Comparison of ENCODE assay signal across 1 cellular context in the genomic region with DNA sequence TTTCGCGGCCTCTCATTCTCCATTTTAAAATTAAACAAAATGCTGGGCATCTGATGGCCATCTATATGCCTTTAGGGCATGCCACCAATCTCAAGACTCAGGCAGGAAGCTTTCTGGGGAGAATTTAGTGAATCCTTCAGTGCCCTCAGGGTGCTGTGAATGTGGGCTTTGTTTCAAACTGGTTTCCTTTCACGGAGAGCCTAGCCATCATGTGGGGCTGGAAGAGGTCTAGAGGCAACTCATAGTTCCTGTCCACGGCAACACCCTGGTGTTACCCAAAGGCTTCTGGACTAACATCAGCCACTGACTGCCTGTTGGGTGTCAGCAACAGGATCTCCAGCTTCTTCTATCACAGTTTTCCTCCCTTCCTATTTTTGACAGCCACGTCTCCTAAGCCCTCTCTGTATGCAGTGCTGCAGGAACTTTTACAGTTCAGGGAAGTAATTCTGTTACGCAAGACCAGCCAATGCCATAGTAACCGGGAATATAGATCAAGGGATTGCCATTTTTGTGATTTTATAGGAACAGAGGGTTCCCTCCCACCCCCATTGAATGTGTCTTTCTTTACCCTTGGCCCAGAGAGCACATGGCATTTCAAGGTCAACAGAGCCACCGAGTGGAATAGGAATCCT.
TF ChIP-seq lines count a peak whose summit lies in the region.

No MANE protein-coding gene starts in this region.

TF ChIP-seq in HepG2, 621 proteins besides CTCF, POLR2A, EP300 and RAD21:
- TF ChIP-seq SALL1 (CRISPR knock-in tag; IDR thresholded peaks at IDR 0.05) (peak; percentile 27; the same call in 1 of the 2 replicates), CEBPB (IDR thresholded peaks at IDR 0.05; ENCODE audit: borderline replicate concordance, low read depth, low read length) (peak; percentile 89), ZNF33B (CRISPR knock-in tag; IDR thresholded peaks at IDR 0.05) (no peak), ARNT2 (CRISPR knock-in tag; IDR thresholded peaks at IDR 0.05; ENCODE audit: low read depth) (0 out of 2 replicates have a peak, but pooled peaks have one; percentile 23), MIER3 (CRISPR knock-in tag; IDR thresholded peaks at IDR 0.05; ENCODE audit: borderline replicate concordance) (0 out of 2 replicates have a peak, but pooled peaks have one; percentile 30), PPARG (CRISPR knock-in tag; conservative IDR thresholded peaks at IDR 0.05) (peak; percentile 87), ZNF644 (CRISPR knock-in tag; IDR thresholded peaks at IDR 0.05; ENCODE audit: low read depth) (peak; percentile 22; the same call in 1 of the 2 replicates), ELF1 (CRISPR knock-in tag; IDR thresholded peaks at IDR 0.05) (0 out of 2 replicates have a peak, but pooled peaks have one; percentile 19), CBX2 (IDR thresholded peaks at IDR 0.05; ENCODE audit: low read depth, low read length) (no peak), CBX2 (CRISPR knock-in tag; IDR thresholded peaks at IDR 0.05; ENCODE audit: low read depth) (peak; percentile 24; the same call in 1 of the 2 replicates), DR1 (CRISPR knock-in tag; IDR thresholded peaks at IDR 0.05) (no peak), CEBPG (CRISPR knock-in tag; IDR thresholded peaks at IDR 0.05) (peak; percentile 68), RFX3 (CRISPR knock-in tag; IDR thresholded peaks at IDR 0.05) (0 out of 2 replicates have a peak, but pooled peaks have one; percentile 19)
- TF ChIP-seq, protein P1, sequence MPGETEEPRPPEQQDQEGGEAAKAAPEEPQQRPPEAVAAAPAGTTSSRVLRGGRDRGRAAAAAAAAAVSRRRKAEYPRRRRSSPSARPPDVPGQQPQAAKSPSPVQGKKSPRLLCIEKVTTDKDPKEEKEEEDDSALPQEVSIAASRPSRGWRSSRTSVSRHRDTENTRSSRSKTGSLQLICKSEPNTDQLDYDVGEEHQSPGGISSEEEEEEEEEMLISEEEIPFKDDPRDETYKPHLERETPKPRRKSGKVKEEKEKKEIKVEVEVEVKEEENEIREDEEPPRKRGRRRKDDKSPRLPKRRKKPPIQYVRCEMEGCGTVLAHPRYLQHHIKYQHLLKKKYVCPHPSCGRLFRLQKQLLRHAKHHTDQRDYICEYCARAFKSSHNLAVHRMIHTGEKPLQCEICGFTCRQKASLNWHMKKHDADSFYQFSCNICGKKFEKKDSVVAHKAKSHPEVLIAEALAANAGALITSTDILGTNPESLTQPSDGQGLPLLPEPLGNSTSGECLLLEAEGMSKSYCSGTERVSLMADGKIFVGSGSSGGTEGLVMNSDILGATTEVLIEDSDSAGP (CRISPR knock-in tag; IDR thresholded peaks at IDR 0.05; ENCODE audit: borderline replicate concordance) = no peak
- TF ChIP-seq, protein P2, sequence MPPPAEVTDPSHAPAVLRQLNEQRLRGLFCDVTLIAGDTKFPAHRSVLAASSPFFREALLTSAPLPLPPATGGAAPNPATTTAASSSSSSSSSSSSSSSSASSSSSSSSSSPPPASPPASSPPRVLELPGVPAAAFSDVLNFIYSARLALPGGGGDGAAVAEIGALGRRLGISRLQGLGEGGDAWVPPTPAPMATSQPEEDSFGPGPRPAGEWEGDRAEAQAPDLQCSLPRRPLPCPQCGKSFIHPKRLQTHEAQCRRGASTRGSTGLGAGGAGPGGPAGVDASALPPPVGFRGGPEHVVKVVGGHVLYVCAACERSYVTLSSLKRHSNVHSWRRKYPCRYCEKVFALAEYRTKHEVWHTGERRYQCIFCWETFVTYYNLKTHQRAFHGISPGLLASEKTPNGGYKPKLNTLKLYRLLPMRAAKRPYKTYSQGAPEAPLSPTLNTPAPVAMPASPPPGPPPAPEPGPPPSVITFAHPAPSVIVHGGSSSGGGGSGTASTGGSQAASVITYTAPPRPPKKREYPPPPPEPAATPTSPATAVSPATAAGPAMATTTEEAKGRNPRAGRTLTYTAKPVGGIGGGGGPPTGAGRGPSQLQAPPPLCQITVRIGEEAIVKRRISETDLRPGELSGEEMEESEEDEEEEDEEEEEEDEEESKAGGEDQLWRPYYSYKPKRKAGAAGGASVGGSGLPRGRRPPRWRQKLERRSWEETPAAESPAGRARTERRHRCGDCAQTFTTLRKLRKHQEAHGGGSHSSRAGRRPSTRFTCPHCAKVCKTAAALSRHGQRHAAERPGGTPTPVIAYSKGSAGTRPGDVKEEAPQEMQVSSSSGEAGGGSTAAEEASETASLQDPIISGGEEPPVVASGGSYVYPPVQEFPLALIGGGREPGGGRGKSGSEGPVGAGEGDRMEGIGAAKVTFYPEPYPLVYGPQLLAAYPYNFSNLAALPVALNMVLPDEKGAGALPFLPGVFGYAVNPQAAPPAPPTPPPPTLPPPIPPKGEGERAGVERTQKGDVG (CRISPR knock-in tag; IDR thresholded peaks at IDR 0.05; ENCODE audit: borderline replicate concordance) = no peak
- TF ChIP-seq, protein P3, sequence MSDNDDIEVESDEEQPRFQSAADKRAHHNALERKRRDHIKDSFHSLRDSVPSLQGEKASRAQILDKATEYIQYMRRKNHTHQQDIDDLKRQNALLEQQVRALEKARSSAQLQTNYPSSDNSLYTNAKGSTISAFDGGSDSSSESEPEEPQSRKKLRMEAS (IDR thresholded peaks at IDR 0.05) = peak; percentile 36; the same call in 1 of the 2 replicates
TF ChIP-seq in HepG2: peak in this region for 11.
